ENCODE assay signal across 1 cellular context in genomic region chr2:113072584-113072983, GRCh38.
TF ChIP-seq lines count a peak whose summit lies in the region.

No MANE protein-coding gene starts in this region.

TF ChIP-seq in K562, 482 proteins besides CTCF, POLR2A, EP300 and RAD21:
- peak; percentile 53; the same call in 1 of the 2 replicates for TF ChIP-seq ZNF316 (IDR thresholded peaks at IDR 0.05)
- peak; percentile 51; the same call in 1 of the 2 replicates for TF ChIP-seq MAFG (tag; conservative IDR thresholded peaks at IDR 0.05)
- no peak for TF ChIP-seq NCOA2 (IDR thresholded peaks at IDR 0.05; ENCODE audit: partially characterized antibody in 2 of 2)
TF ChIP-seq in K562: peak in this region for 2.
